ENCODE assay signal across 13 cellular contexts in the genomic region with DNA sequence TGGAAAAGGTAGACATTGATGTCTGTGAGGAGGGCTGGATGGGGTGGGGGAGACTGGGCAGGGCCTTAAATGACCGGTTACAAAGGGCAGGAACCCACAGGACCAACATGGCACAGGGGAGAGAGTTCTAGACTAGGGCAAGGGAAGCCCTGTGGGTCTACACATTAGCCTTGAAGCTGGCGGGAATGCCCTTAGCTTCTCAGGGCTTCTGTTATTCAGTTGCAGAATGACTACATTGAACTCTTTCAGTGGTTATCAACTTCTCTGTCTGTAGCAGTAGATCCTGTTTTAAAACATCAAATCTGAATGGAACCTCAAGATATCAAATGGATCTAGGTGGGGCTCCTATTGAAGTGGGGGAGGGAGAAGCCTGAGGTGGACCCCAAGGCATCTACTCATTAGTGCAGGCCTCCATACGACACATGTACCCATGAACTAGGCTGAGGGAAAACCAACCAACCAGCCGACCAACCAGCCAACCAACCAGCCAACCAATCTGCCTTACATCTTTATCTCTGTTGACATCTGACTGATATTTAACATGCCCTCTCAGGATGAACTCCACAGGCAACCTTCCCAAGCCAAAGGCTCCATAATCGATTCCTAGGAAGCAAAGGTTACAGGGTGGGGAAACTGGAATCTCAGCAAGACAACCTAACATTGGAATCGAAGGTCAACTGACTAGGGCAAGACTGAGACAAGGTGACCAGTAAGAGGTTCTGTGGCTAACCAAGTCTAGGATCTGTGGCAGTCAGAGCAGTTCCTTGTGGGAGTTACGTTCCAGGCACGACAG. TPM values are rescaled to one million over a fixed set of nuclear protein-coding genes. Genes with fewer than 3 reads are reported as not detected.
DNase-seq lines count a peak whose midpoint lies in the region; ATAC-seq and TF ChIP-seq lines count a peak whose summit lies in the region.
"Had no signal": no experiment of that assay in that cellular context is flagged by ENCODE, and none has a peak within 500 bp of the region (broad histone marks: within the 10 kb centered on the region; RNA-seq: fewer than 3 reads in every experiment).

No MANE protein-coding gene starts in this region.

- TF ChIP-seq CTCF in body of pancreas (IDR thresholded peaks at IDR 0.05) (no peak), tibial nerve (IDR thresholded peaks at IDR 0.05) (no peak)

- peaks cover 47% of the 10 kb centered on the region for H3K4me1 ChIP-seq in body of pancreas
- H3K4me1 ChIP-seq in tibial nerve = peaks cover 0 to 6% (median 0%) of the 10 kb centered on the region in 4 donors

- WGBS in body of pancreas, 2 donors = 70 to 80% methylated on average over 8 of the region's 8 CpGs
- 92 to 93% methylated on average over 8 of the region's 8 CpGs for WGBS in tibial nerve, 2 donors

- H3K27me3 ChIP-seq in body of pancreas = no peaks in the 10 kb centered on the region
- no peaks in the 10 kb centered on the region for H3K27me3 ChIP-seq in tibial nerve
- H3K27me3 ChIP-seq: SJSA1 had no signal

- ATAC-seq in GM18867 (IDR thresholded peaks at IDR 0.05; ENCODE audit: unreplicated experiment) (peak; percentile 72), GM21515 (IDR thresholded peaks at IDR 0.05; ENCODE audit: unreplicated experiment) (peak; percentile 76), HG03064 (IDR thresholded peaks at IDR 0.05; ENCODE audit: low read depth, unreplicated experiment) (peak; percentile 91), body of pancreas (no peak)
- ATAC-seq: CD8-positive, alpha-beta T cell; natural killer cell had no signal

- intact Hi-C loops in body of pancreas (cut with DNase I) = no loop called here

- peak overlapping the region; percentile 52 to 86 (median 78) for H3K27ac ChIP-seq in body of pancreas
- no peak overlapping the region for H3K27ac ChIP-seq in tibial nerve
- H3K27ac ChIP-seq: SJSA1 had no signal

- no peak overlapping the region for H3K4me3 ChIP-seq in body of pancreas
- no peak overlapping the region for H3K4me3 ChIP-seq in tibial nerve
- H3K4me3 ChIP-seq: SJSA1 had no signal

- no peak for TF ChIP-seq EP300 in tibial nerve (IDR thresholded peaks at IDR 0.05)

- TF ChIP-seq POLR2A in body of pancreas (IDR thresholded peaks at IDR 0.05) = no peak
- no peak for TF ChIP-seq POLR2A in tibial nerve (IDR thresholded peaks at IDR 0.05)

- H3K9me3 ChIP-seq in body of pancreas (no peaks in the 10 kb centered on the region), tibial nerve (no peaks in the 10 kb centered on the region)
- H3K9me3 ChIP-seq: SJSA1 had no signal

- H3K36me3 ChIP-seq in body of pancreas (replicated peaks in 1 of 2; ENCODE audit: insufficient read depth in 1 of 2, low read depth in 2 of 2) (peaks cover 0 to 3% of the 10 kb centered on the region in 2 donors), tibial nerve (peaks cover 0 to 39% (median 0%) of the 10 kb centered on the region in 3 donors)

- DNase-seq in body of pancreas = no peak
- DNase-seq in anterior cingulate cortex (lab: John Stamatoyannopoulos, UW) = no peak
- DNase-seq in NCI-H128 (lab: John Stamatoyannopoulos, UW; ENCODE audit: unreplicated experiment) = no peak
- no peak for DNase-seq in tibial nerve (ENCODE audit: low spot score in 2 of 2)
- no peak for DNase-seq in NCI-H1694 (lab: John Stamatoyannopoulos, UW)
- DNase-seq: activated CD4-positive, alpha-beta T cell treated with anti-CD3 and anti-CD28 coated beads for 1 hour; activated gamma-delta T cell treated with Interleukin-2 at 50 U/mL for 16 hours; CD8-positive, alpha-beta T cell; natural killer cell had no signal

RNA-seq across cellular contexts. Expression of a gene that starts 48.3 kb away (rescaled TPM):
- total RNA-seq in body of pancreas (100 to 1,000 TPM in 1 of 2 donors, 10 to 100 TPM in 1; 93.6 to 112 TPM), tibial nerve (10 to 100 TPM; 43.0 to 77.7 (median 50.0) TPM)

Comparison
In these comparisons a context has a peak if more than half of its experiments do, and no peak if none do; other contexts are left out.
1. H3K27ac ChIP-seq: peak in body of pancreas (4 of 4); none in tibial nerve (0 of 4).